Comparison of ENCODE assay signal across 14 cellular contexts in genomic region chr5:30539004-30539634, GRCh38.
DNase-seq lines count a peak whose midpoint lies in the region; ATAC-seq, FAIRE-seq and TF ChIP-seq lines count a peak whose summit lies in the region.
"Had no signal": no experiment of that assay in that cellular context is flagged by ENCODE, and none has a peak within 500 bp of the region (broad histone marks: within the 10 kb centered on the region; RNA-seq: fewer than 3 reads in every experiment).

No MANE protein-coding gene starts in this region.

- ATAC-seq in right cardiac atrium: peak; percentile 81 to 83
- ATAC-seq: mucosa of descending colon; stimulated activated effector memory CD8-positive, alpha-beta T cell treated with anti-CD3 and anti-CD28 coated beads, Interleukin-12 subunit alpha, Interleukin-12 subunit beta, amount 100 ng/mL, for 72 hours had no signal

- no peak overlapping the region for H4K91ac ChIP-seq in neuronal stem cell (ENCODE audit: low read depth, low read length, poor library complexity)

- H3K36me3 ChIP-seq in H7 (replicated peaks; ENCODE audit: control insufficient read depth, insufficient read depth, low read length) (no peaks in the 10 kb centered on the region), mammary epithelial cell (ENCODE audit: insufficient read depth, low read length) (no peaks in the 10 kb centered on the region), neuronal stem cell (replicated peaks in 1 of 2; ENCODE audit: control insufficient read depth in 2 of 2, insufficient read depth in 2 of 2, low read length in 2 of 2) (no peaks in the 10 kb centered on the region)
- H3K36me3 ChIP-seq: prostate gland had no signal

- H3K4ac ChIP-seq in neuronal stem cell (ENCODE audit: low read length): no peak overlapping the region

- H3K23ac ChIP-seq in neuronal stem cell (ENCODE audit: low read depth, low read length, poor library complexity): no peak overlapping the region

- no TSS peak for BruUV-seq in mammary epithelial cell (replicated peaks; lab: Mats Ljungman, UMichigan)

- dilution Hi-C loops in mammary epithelial cell (cut with HindIII; ENCODE audit: low sequenced_read_pairs): no loop called here

- no peak overlapping the region for H2AK5ac ChIP-seq in neuronal stem cell (ENCODE audit: low read depth, low read length)

- H3K4me2 ChIP-seq in mammary epithelial cell (ENCODE audit: insufficient read depth, low read depth, low read length) (no peak overlapping the region), neuronal stem cell (ENCODE audit: insufficient read depth, low read length, poor library complexity, severe bottlenecking) (no peak overlapping the region)

- DNase-seq in H7: peak; percentile 0
- DNase-seq in mammary epithelial cell: peak; percentile 3
- DNase-seq in right cardiac atrium: peak; percentile 52 to 82 (median 73)
- no peak for DNase-seq in neuronal stem cell (ENCODE audit: low spot score)
- DNase-seq in NCI-H2029 treated with DMSO at 0.1 percent for 48 hours (lab: John Stamatoyannopoulos, UW): no peak
- no peak for DNase-seq in NCI-H1417 (lab: John Stamatoyannopoulos, UW)
- DNase-seq in H54 (ENCODE audit: insufficient read length, low spot score): no peak
- DNase-seq in NK-92 (lab: John Stamatoyannopoulos, UW; ENCODE audit: unreplicated experiment): no peak
- DNase-seq: DMS79 treated with DMSO at 0.1 percent for 48 hours; Kasumi-1; stimulated activated CD4-positive, alpha-beta T cell treated with anti-CD3 and anti-CD28 coated beads, Interleukin-2, amount 100 ng/mL, for 48 hours had no signal

- H3K27me3 ChIP-seq in H7 (ENCODE audit: control insufficient read depth, insufficient read depth, low read length) (no peaks in the 10 kb centered on the region), mammary epithelial cell (ENCODE audit: insufficient read depth, low read length) (no peaks in the 10 kb centered on the region), right cardiac atrium (ENCODE audit: control insufficient read depth, insufficient read depth) (no peaks in the 10 kb centered on the region), neuronal stem cell (ENCODE audit: control insufficient read depth in 3 of 3, insufficient read depth in 3 of 3, low read depth in 1 of 3, low read length in 3 of 3) (no peaks in the 10 kb centered on the region)

- H2AFZ ChIP-seq in mammary epithelial cell (ENCODE audit: low read depth, low read length) (no peak overlapping the region), neuronal stem cell (ENCODE audit: low read length) (peak overlapping the region; percentile 79)

- in situ Hi-C loops in mammary epithelial cell (cut with MboI; ENCODE audit: low sequenced_read_pairs in 2 of 2): no loop called here

- H3K9me3 ChIP-seq in mammary epithelial cell (replicated peaks; ENCODE audit: insufficient read depth, low read length) (peaks cover 2% of the 10 kb centered on the region), right cardiac atrium (ENCODE audit: control insufficient read depth, low read length) (no peaks in the 10 kb centered on the region), neuronal stem cell (replicated peaks in 1 of 2; ENCODE audit: control insufficient read depth in 2 of 2, insufficient read depth in 1 of 2, low read depth in 1 of 2, low read length in 2 of 2) (no peaks in the 10 kb centered on the region)
- H3K9me3 ChIP-seq: mucosa of descending colon, prostate gland had no signal

- no peak for FAIRE-seq in H54 (lab: Jason Lieb, UNC)

- intact Hi-C loops in mammary epithelial cell (cut with micrococcal nuclease) (no loop called here), right cardiac atrium (cut with DNase I) (no loop called here)

- no peaks in the 10 kb centered on the region for H4K20me1 ChIP-seq in mammary epithelial cell (ENCODE audit: insufficient read depth, low read length)

- H3K27ac ChIP-seq in mammary epithelial cell (ENCODE audit: insufficient read depth, low read depth, low read length): no peak overlapping the region
- no peak overlapping the region for H3K27ac ChIP-seq in right cardiac atrium (ENCODE audit: low read length)
- H3K27ac ChIP-seq in neuronal stem cell (replicated peaks; ENCODE audit: low read length): no peak overlapping the region
- H3K27ac ChIP-seq: prostate gland had no signal

- no peaks in the 10 kb centered on the region for H3K79me1 ChIP-seq in neuronal stem cell (ENCODE audit: low read depth, low read length)

- H2BK12ac ChIP-seq in neuronal stem cell (ENCODE audit: low read length): no peak overlapping the region

- TF ChIP-seq CTCF in mammary epithelial cell (conservative IDR thresholded peaks at IDR 0.05 in 1 of 2, IDR thresholded peaks at IDR 0.05 in 1 of 2; ENCODE audit: extremely low read depth in 1 of 2, insufficient read depth in 1 of 2, low read depth in 1 of 2, low read length in 2 of 2): no peak

- H3K14ac ChIP-seq in neuronal stem cell (ENCODE audit: low read length): no peak overlapping the region

- CTCF ChIA-PET in mammary epithelial cell (lab: Charles Lee; ENCODE audit: low non-redundant PET): no interaction called here

- no peak overlapping the region for H2BK5ac ChIP-seq in neuronal stem cell (ENCODE audit: low read length)

- peak overlapping the region; percentile 23 for H3K18ac ChIP-seq in neuronal stem cell (ENCODE audit: low read length)

- H3K79me2 ChIP-seq in mammary epithelial cell (ENCODE audit: insufficient read depth, low read length): no peaks in the 10 kb centered on the region

- H3K4me1 ChIP-seq in mammary epithelial cell (ENCODE audit: insufficient read depth, low read length) (no peaks in the 10 kb centered on the region), right cardiac atrium (ENCODE audit: control insufficient read depth, insufficient read depth, low read length) (no peaks in the 10 kb centered on the region), neuronal stem cell (ENCODE audit: control insufficient read depth in 2 of 2, insufficient read depth in 1 of 2, low read depth in 1 of 2, low read length in 2 of 2) (no peaks in the 10 kb centered on the region)
- H3K4me1 ChIP-seq: prostate gland had no signal

- H2BK120ac ChIP-seq in neuronal stem cell (ENCODE audit: low read depth, low read length): no peak overlapping the region

- no peak for TF ChIP-seq POLR2A in H54 (IDR thresholded peaks at IDR 0.05; ENCODE audit: low read depth, low read length)

- H3K9ac ChIP-seq in mammary epithelial cell (ENCODE audit: insufficient read depth, low read length) (no peak overlapping the region), neuronal stem cell (ENCODE audit: low read depth, low read length, poor library complexity) (no peak overlapping the region)

- H2BK15ac ChIP-seq in neuronal stem cell (ENCODE audit: low read length): no peak overlapping the region

- no peak overlapping the region for H4K8ac ChIP-seq in neuronal stem cell (ENCODE audit: low read depth, low read length)

- H3K4me3 ChIP-seq in H7 (ENCODE audit: insufficient read depth, low read depth, low read length) (no peak overlapping the region), mammary epithelial cell (replicated peaks in 1 of 3; ENCODE audit: insufficient read depth in 1 of 3, low read depth in 2 of 3, low read length in 3 of 3) (no peak overlapping the region), right cardiac atrium (ENCODE audit: low read length) (no peak overlapping the region), neuronal stem cell (ENCODE audit: low read length in 2 of 2) (no peak overlapping the region)
- H3K4me3 ChIP-seq: mucosa of descending colon, prostate gland had no signal

- 20% methylated on average over 4 of the region's 4 CpGs for WGBS in mammary epithelial cell (ENCODE audit: low coverage, missing lambda C conversion rate)
- WGBS in right cardiac atrium: 32% methylated on average over 4 of the region's 4 CpGs
- WGBS in neuronal stem cell (ENCODE audit: extremely low coverage in 2 of 2, insufficient read length in 2 of 2, insufficient replicate concordance in 1 of 2), 2 donors: no CpG with 5 or more reads among the region's 4 CpGs

Comparison
In these comparisons a context has a peak if more than half of its experiments do, and no peak if none do; other contexts are left out.
1. DNase-seq: peak in H7 (single experiment), mammary epithelial cell (single experiment) and right cardiac atrium (3 of 3); none in neuronal stem cell (single experiment), NCI-H2029 treated with DMSO at 0.1 percent for 48 hours (single experiment), NCI-H1417 (0 of 3), H54 (single experiment) and NK-92 (single experiment).